In the genomic region with DNA sequence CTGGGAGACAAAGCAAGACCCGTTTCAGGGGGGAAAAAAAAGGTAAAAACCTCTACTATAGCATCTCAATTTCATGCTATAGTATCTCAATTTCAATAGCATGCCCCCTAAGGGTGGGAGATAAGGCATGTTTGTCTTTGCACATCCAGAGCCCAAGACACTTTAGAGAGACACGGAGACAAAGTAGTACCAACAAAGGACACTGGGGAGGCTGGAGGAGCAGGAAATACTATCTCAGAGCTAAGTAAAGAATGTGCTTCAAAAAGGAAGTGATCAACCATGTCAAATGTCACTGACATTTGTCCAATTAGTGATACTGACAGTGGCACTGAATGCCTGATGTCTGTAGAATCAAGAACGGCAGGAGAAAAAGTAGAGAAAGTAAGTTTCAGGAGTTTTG, we compare ENCODE assay signal across 33 cellular contexts.
DNase-seq lines count a peak whose midpoint lies in the region; ATAC-seq and TF ChIP-seq lines count a peak whose summit lies in the region.
"Had no signal": no experiment of that assay in that cellular context is flagged by ENCODE, and none has a peak within 500 bp of the region (broad histone marks: within the 10 kb centered on the region; RNA-seq: fewer than 3 reads in every experiment).

No MANE protein-coding gene starts in this region.

- H3K27ac ChIP-seq in BLaER1 treated with 17β-estradiol and CSF1 and Interleukin-3, amounts not matched to agents 10 nM and 100 nM: no peak overlapping the region
- H3K27ac ChIP-seq in HCT116 (ENCODE audit: low read depth, low read length) (no peak overlapping the region), endodermal cell (ENCODE audit: low read depth, low read length) (no peak overlapping the region)
- no peak overlapping the region for H3K27ac ChIP-seq in CD4-positive, alpha-beta memory T cell (ENCODE audit: low read depth, low read length)
- H3K27ac ChIP-seq: colonic mucosa, neutrophil, PC-9, right atrium auricular region, thoracic aorta, vagina had no signal

- H3K36me3 ChIP-seq in BLaER1 treated with 17β-estradiol and CSF1 and Interleukin-3, amounts not matched to agents 10 nM and 100 nM: peaks cover 0 to 43% (median 22%) of the 10 kb centered on the region in 11 experiments; a peak in 13 of 22 replicates
- H3K36me3 ChIP-seq in HCT116 (ENCODE audit: control insufficient read depth in 1 of 2, insufficient read depth in 2 of 2, low read length in 2 of 2) (0 out of 4 replicates have a peak, but pooled peaks cover 0 to 4% of the 10 kb centered on the region in 2 experiments), endodermal cell (ENCODE audit: control insufficient read depth, insufficient read depth, low read length) (peaks cover 71% of the 10 kb centered on the region)
- H3K36me3 ChIP-seq in CD4-positive, alpha-beta memory T cell (ENCODE audit: insufficient read depth, low read length): no peaks in the 10 kb centered on the region
- H3K36me3 ChIP-seq: colonic mucosa, neutrophil, thoracic aorta, vagina had no signal

- H3K27me3 ChIP-seq in BLaER1 treated with 17β-estradiol and CSF1 and Interleukin-3, amounts not matched to agents 10 nM and 100 nM: no peaks in the 10 kb centered on the region
- H3K27me3 ChIP-seq in HCT116 (ENCODE audit: insufficient read depth, low read length) (no peaks in the 10 kb centered on the region), endodermal cell (ENCODE audit: control insufficient read depth, insufficient read depth, low read length, poor library complexity, severe bottlenecking) (no peaks in the 10 kb centered on the region)
- no peaks in the 10 kb centered on the region for H3K27me3 ChIP-seq in CD4-positive, alpha-beta memory T cell (ENCODE audit: insufficient read depth, low read length)
- H3K27me3 ChIP-seq: colonic mucosa, right atrium auricular region, vagina had no signal

- no peak overlapping the region for H3K4me3 ChIP-seq in BLaER1 treated with 17β-estradiol and CSF1 and Interleukin-3, amounts not matched to agents 10 nM and 100 nM
- no peak overlapping the region for H3K4me3 ChIP-seq in HCT116 (replicated peaks in 1 of 2; ENCODE audit: low read depth in 1 of 2, low read length in 2 of 2)
- no peak overlapping the region for H3K4me3 ChIP-seq in endodermal cell (ENCODE audit: low read length)
- H3K4me3 ChIP-seq in CD4-positive, alpha-beta memory T cell (ENCODE audit: low read length in 2 of 2): no peak overlapping the region
- H3K4me3 ChIP-seq: colonic mucosa, HAP-1, PC-9, right atrium auricular region, thoracic aorta, vagina had no signal

- H3K79me2 ChIP-seq in HCT116 (ENCODE audit: insufficient read depth, low read length): peaks cover 6% of the 10 kb centered on the region; the same call in 1 of the 2 replicates

- intact Hi-C loops in HCT116 (cut with micrococcal nuclease): no loop called here
- intact Hi-C loops in CD4-positive, alpha-beta memory T cell (cut with micrococcal nuclease): no loop called here

- TF ChIP-seq CTCF in HCT116 (IDR thresholded peaks at IDR 0.05 in 2 of 3, conservative IDR thresholded peaks at IDR 0.05 in 1 of 3; ENCODE audit: borderline replicate concordance in 1 of 3, insufficient read depth in 1 of 3, low read depth in 2 of 3, low read length in 2 of 3) (no peak), endodermal cell (conservative IDR thresholded peaks at IDR 0.05) (peak; percentile 58)

- H4K20me1 ChIP-seq in BLaER1 treated with 17β-estradiol and CSF1 and Interleukin-3, amounts not matched to agents 10 nM and 100 nM: no peaks in the 10 kb centered on the region
- no peaks in the 10 kb centered on the region for H4K20me1 ChIP-seq in HCT116 (ENCODE audit: insufficient read depth)

- H3K27me3 Mint-ChIP-seq in endodermal cell (ENCODE audit: insufficient read depth): no peaks in the 10 kb centered on the region
- H3K27me3 Mint-ChIP-seq in stimulated activated memory B cell treated with anti-CD40 and anti-IgM and Interleukin-4, amounts not matched to agents 10 μg/mL and 1 μg/mL and 100 μg/mL, for 72 hours: no peaks in the 10 kb centered on the region
- no peaks in the 10 kb centered on the region for H3K27me3 Mint-ChIP-seq in CD4-positive, alpha-beta memory T cell
- H3K27me3 Mint-ChIP-seq: CD4-positive, CD25-positive, alpha-beta regulatory T cell; stimulated activated naive CD8-positive, alpha-beta T cell treated with anti-CD3 and anti-CD28 coated beads, Interleukin-15, amount 100 ng/mL, for 72 hours; T-helper 17 cell had no signal

- H3K9me3 ChIP-seq in BLaER1 treated with 17β-estradiol and CSF1 and Interleukin-3, amounts not matched to agents 10 nM and 100 nM (replicated peaks in 1 of 11): no peaks in the 10 kb centered on the region
- H3K9me3 ChIP-seq in HCT116 (ENCODE audit: control insufficient read depth in 1 of 2, insufficient read depth in 1 of 2, low read depth in 1 of 2, low read length in 2 of 2) (no peaks in the 10 kb centered on the region), endodermal cell (ENCODE audit: control insufficient read depth, low read length) (no peaks in the 10 kb centered on the region)
- no peaks in the 10 kb centered on the region for H3K9me3 ChIP-seq in CD4-positive, alpha-beta memory T cell (ENCODE audit: control insufficient read depth in 1 of 2, low read length in 2 of 2)
- H3K9me3 ChIP-seq: colonic mucosa, HAP-1, neutrophil, right atrium auricular region, thoracic aorta, vagina had no signal

- peak; percentile 42; the same call in 1 of the 2 replicates for ATAC-seq in HCT116
- no peak for ATAC-seq in stimulated activated memory B cell treated with anti-CD40 and anti-IgM and Interleukin-4, amounts not matched to agents 10 μg/mL and 1 μg/mL and 100 μg/mL, for 72 hours
- ATAC-seq: HepG2; left lobe of liver; Right ventricle myocardium inferior; SK-N-SH treated with all-trans-retinoic acid at 6 μM for 48 hours; stimulated activated naive CD8-positive, alpha-beta T cell treated with anti-CD3 and anti-CD28 coated beads, Interleukin-15, amount 100 ng/mL, for 72 hours; T-helper 17 cell had no signal

- TF ChIP-seq POLR2A in HCT116 (IDR thresholded peaks at IDR 0.05; ENCODE audit: borderline replicate concordance, extremely low read depth, insufficient read depth, insufficient read length): no peak

- peaks cover 11% of the 10 kb centered on the region for H3K4me1 Mint-ChIP-seq in endodermal cell
- peaks cover 8% of the 10 kb centered on the region for H3K4me1 Mint-ChIP-seq in stimulated activated memory B cell treated with anti-CD40 and anti-IgM and Interleukin-4, amounts not matched to agents 10 μg/mL and 1 μg/mL and 100 μg/mL, for 72 hours
- peaks cover 10 to 17% (median 14%) of the 10 kb centered on the region in 4 donors for H3K4me1 Mint-ChIP-seq in CD4-positive, alpha-beta memory T cell

- 79 to 81% methylated on average over 2 to 3 of the region's 3 CpGs for WGBS in endodermal cell (ENCODE audit: insufficient coverage in 1 of 2, insufficient read length in 1 of 2), 2 experiments

- CTCF ChIA-PET in HCT116 (lab: Charles Lee): no interaction called here
- CTCF ChIA-PET in CD4-positive, alpha-beta memory T cell (lab: Charles Lee; ENCODE audit: partially characterized antibody): no interaction called here

- no peaks in the 10 kb centered on the region for H3K9me2 ChIP-seq in HCT116 (ENCODE audit: insufficient read depth)

- BruUV-seq in HCT116 (replicated peaks; lab: Mats Ljungman, UMichigan): no TSS peak

- H3K4me2 ChIP-seq in BLaER1 treated with 17β-estradiol and CSF1 and Interleukin-3, amounts not matched to agents 10 nM and 100 nM: peak overlapping the region in 6 of 11 experiments; percentile 2 to 44 (median 20); a peak in 5 of 22 replicates
- H3K4me2 ChIP-seq in HCT116 (ENCODE audit: low read length): no peak overlapping the region
- H3K4me2 ChIP-seq: PC-9 had no signal

- TF ChIP-seq RAD21 in HCT116 (IDR thresholded peaks at IDR 0.05; ENCODE audit: low read depth): no peak

- no peaks in the 10 kb centered on the region for H3K9me3 Mint-ChIP-seq in endodermal cell
- H3K9me3 Mint-ChIP-seq in stimulated activated memory B cell treated with anti-CD40 and anti-IgM and Interleukin-4, amounts not matched to agents 10 μg/mL and 1 μg/mL and 100 μg/mL, for 72 hours: no peaks in the 10 kb centered on the region
- H3K9me3 Mint-ChIP-seq in CD4-positive, alpha-beta memory T cell: no peaks in the 10 kb centered on the region
- H3K9me3 Mint-ChIP-seq: CD4-positive, CD25-positive, alpha-beta regulatory T cell; stimulated activated naive CD8-positive, alpha-beta T cell treated with anti-CD3 and anti-CD28 coated beads, Interleukin-15, amount 100 ng/mL, for 72 hours had no signal

- H3K9ac ChIP-seq in BLaER1 treated with 17β-estradiol and CSF1 and Interleukin-3, amounts not matched to agents 10 nM and 100 nM: no peak overlapping the region
- no peak overlapping the region for H3K9ac ChIP-seq in HCT116 (ENCODE audit: low read length)
- H3K9ac ChIP-seq in endodermal cell (ENCODE audit: extremely low read depth, low read length, poor library complexity, severe bottlenecking): no peak overlapping the region

- POLR2A ChIA-PET in HCT116 (lab: Charles Lee): no interaction called here
- POLR2A ChIA-PET in CD4-positive, alpha-beta memory T cell (lab: Charles Lee; ENCODE audit: partially characterized antibody): no interaction called here

- H3K27ac Mint-ChIP-seq in endodermal cell: no peak overlapping the region
- H3K27ac Mint-ChIP-seq in stimulated activated memory B cell treated with anti-CD40 and anti-IgM and Interleukin-4, amounts not matched to agents 10 μg/mL and 1 μg/mL and 100 μg/mL, for 72 hours: peak overlapping the region; percentile 33
- no peak overlapping the region for H3K27ac Mint-ChIP-seq in CD4-positive, alpha-beta memory T cell
- H3K27ac Mint-ChIP-seq: CD4-positive, CD25-positive, alpha-beta regulatory T cell had no signal

- peaks cover 9 to 56% (median 19%) of the 10 kb centered on the region in 10 experiments; a peak in 19 of 20 replicates for H3K4me1 ChIP-seq in BLaER1 treated with 17β-estradiol and CSF1 and Interleukin-3, amounts not matched to agents 10 nM and 100 nM
- H3K4me1 ChIP-seq in HCT116 (ENCODE audit: control insufficient read depth in 1 of 2, insufficient read depth in 2 of 2, low read length in 2 of 2) (no peaks in the 10 kb centered on the region), endodermal cell (ENCODE audit: control insufficient read depth, insufficient read depth, low read length) (no peaks in the 10 kb centered on the region)
- peaks cover 9% of the 10 kb centered on the region for H3K4me1 ChIP-seq in CD4-positive, alpha-beta memory T cell (ENCODE audit: insufficient read depth, low read length)
- H3K4me1 ChIP-seq: colonic mucosa, HAP-1, right atrium auricular region, vagina had no signal

- no peak overlapping the region for H2AFZ ChIP-seq in HCT116 (ENCODE audit: low read depth, low read length, poor library complexity, severe bottlenecking)
- H2AFZ ChIP-seq: PC-9 had no signal

- DNase-seq in HCT116 (ENCODE audit: low read depth, low spot score): no peak
- DNase-seq in endodermal cell: no peak
- DNase-seq in CD4-positive, alpha-beta memory T cell: no peak
- DNase-seq in GF-D8 (lab: John Stamatoyannopoulos, UW): no peak
- DNase-seq in NCI-H1694 (lab: John Stamatoyannopoulos, UW): no peak
- DNase-seq: activated CD4-positive, CD25-positive, alpha-beta regulatory T cell treated with anti-CD3 and anti-CD28 coated beads, Interleukin-2, amount 50 U/mL, for 72 hours; activated CD8-positive, alpha-beta memory T cell treated with anti-CD3 and anti-CD28 coated beads for 24 hours; activated gamma-delta T cell; activated T-cell treated with anti-CD3 and anti-CD28 coated beads for 4 hours; colonic mucosa; effector CD4-positive, alpha-beta T cell; hypothalamus; NCI-H1436; NCI-H2081 treated with DMSO at 0.1 percent for 48 hours; NCI-H2227 treated with DMSO at 0.1 percent for 48 hours; NCI-H526 treated with DMSO at 0.1 percent for 48 hours; PC-9; posterior cingulate gyrus; small intestine; stimulated activated naive CD8-positive, alpha-beta T cell treated with anti-CD3 and anti-CD28 coated beads, Interleukin-15, amount 100 ng/mL, for 72 hours; T-helper 17 cell had no signal

- RAD21 ChIA-PET in HCT116 (lab: Charles Lee; ENCODE audit: low non-redundant PET in 1 of 2, low total read pairs in 2 of 2, uncharacterized antibody in 2 of 2, unreplicated experiment in 2 of 2): no interaction called here

- H3K36me3 Mint-ChIP-seq in endodermal cell (ENCODE audit: low read depth): peaks cover 40% of the 10 kb centered on the region
- H3K36me3 Mint-ChIP-seq in stimulated activated memory B cell treated with anti-CD40 and anti-IgM and Interleukin-4, amounts not matched to agents 10 μg/mL and 1 μg/mL and 100 μg/mL, for 72 hours: peaks cover 38% of the 10 kb centered on the region
- peaks cover 29 to 31% of the 10 kb centered on the region in 2 donors for H3K36me3 Mint-ChIP-seq in CD4-positive, alpha-beta memory T cell

- H3K4me3 Mint-ChIP-seq in endodermal cell: no peak overlapping the region
- H3K4me3 Mint-ChIP-seq in stimulated activated memory B cell treated with anti-CD40 and anti-IgM and Interleukin-4, amounts not matched to agents 10 μg/mL and 1 μg/mL and 100 μg/mL, for 72 hours: no peak overlapping the region
- no peak overlapping the region for H3K4me3 Mint-ChIP-seq in CD4-positive, alpha-beta memory T cell
- H3K4me3 Mint-ChIP-seq: CD4-positive, CD25-positive, alpha-beta regulatory T cell; stimulated activated naive CD8-positive, alpha-beta T cell treated with anti-CD3 and anti-CD28 coated beads, Interleukin-15, amount 100 ng/mL, for 72 hours; T-helper 17 cell had no signal
